Comparison of ENCODE assay signal across 2 cellular contexts in genomic region chr7:6636741-6637543, GRCh38.
TF ChIP-seq lines count a peak whose summit lies in the region.

Gene ZNF316 (plus strand): TSS chr7:6637318. CDS start chr7:6642410, 5,092 bp downstream.

TF ChIP-seq in HCT116, 20 proteins besides CTCF, POLR2A, EP300 and RAD21:
- TF ChIP-seq CEBPB (IDR thresholded peaks at IDR 0.05; ENCODE audit: low read depth) (no peak), ATF3 (IDR thresholded peaks at IDR 0.05) (no peak), EZH2 (IDR thresholded peaks at IDR 0.05) (no peak), ZFX (IDR thresholded peaks at IDR 0.05) (peak; percentile 43; the same call in 1 of the 2 replicates), SIN3A (IDR thresholded peaks at IDR 0.05; ENCODE audit: low read depth) (0 out of 2 replicates have a peak, but pooled peaks have one; percentile 41), EZH2phosphoT487 (IDR thresholded peaks at IDR 0.05; ENCODE audit: borderline replicate concordance) (no peak), FOSL1 (IDR thresholded peaks at IDR 0.05; ENCODE audit: low read depth) (no peak), CBX3 (IDR thresholded peaks at IDR 0.05; ENCODE audit: low read depth) (no peak), TCF7L2 (IDR thresholded peaks at IDR 0.05; ENCODE audit: borderline replicate concordance, extremely low read depth, insufficient read depth, insufficient read length) (no peak), REST (IDR thresholded peaks at IDR 0.05; ENCODE audit: low read depth) (no peak), POLR2AphosphoS5 (IDR thresholded peaks at IDR 0.05; ENCODE audit: low read depth, low read length) (peak; percentile 72), JUND (IDR thresholded peaks at IDR 0.05) (no peak)
TF ChIP-seq in HCT116: peak in this region for 3.

TF ChIP-seq in H1, 55 proteins besides CTCF, POLR2A, EP300 and RAD21:
- TF ChIP-seq EZH2 (IDR thresholded peaks at IDR 0.05; ENCODE audit: low read depth, low read length, severe bottlenecking) (no peak), GTF2F1 (IDR thresholded peaks at IDR 0.05; ENCODE audit: borderline replicate concordance, low read depth, low read length) (no peak), CBX5 (IDR thresholded peaks at IDR 0.05; ENCODE audit: low read depth, low read length) (no peak), CHD1 (IDR thresholded peaks at IDR 0.05; ENCODE audit: low read depth, low read length) (no peak), USF2 (IDR thresholded peaks at IDR 0.05; ENCODE audit: low read length) (0 out of 2 replicates have a peak, but pooled peaks have one; percentile 4), RBBP5 (IDR thresholded peaks at IDR 0.05; ENCODE audit: borderline replicate concordance, low read depth, low read length) (0 out of 2 replicates have a peak, but pooled peaks have one; percentile 37), POU5F1 (IDR thresholded peaks at IDR 0.05; ENCODE audit: low read depth, low read length) (no peak), CHD2 (IDR thresholded peaks at IDR 0.05; ENCODE audit: low read length) (no peak), PHF8 (conservative IDR thresholded peaks at IDR 0.05; ENCODE audit: low read depth, low read length) (peak; percentile 45), SIN3A (conservative IDR thresholded peaks at IDR 0.05 in 1 of 2, IDR thresholded peaks at IDR 0.05 in 1 of 2; ENCODE audit: low read depth in 1 of 2, low read length in 2 of 2) (no peak), EGR1 (IDR thresholded peaks at IDR 0.05; ENCODE audit: borderline replicate concordance, low read depth, low read length) (no peak), JUND (IDR thresholded peaks at IDR 0.05; ENCODE audit: low read length) (no peak), BACH1 (IDR thresholded peaks at IDR 0.05; ENCODE audit: low read length) (peak; percentile 74), GABPA (IDR thresholded peaks at IDR 0.05; ENCODE audit: borderline replicate concordance, insufficient read depth, low read length) (peak; percentile 84; the same call in 1 of the 2 replicates), KDM5A (IDR thresholded peaks at IDR 0.05; ENCODE audit: low read length) (no peak), KDM4A (IDR thresholded peaks at IDR 0.05; ENCODE audit: low read depth, low read length, severe bottlenecking) (peak; percentile 25), HDAC2 (IDR thresholded peaks at IDR 0.05; ENCODE audit: borderline replicate concordance in 1 of 2, low read depth in 2 of 2, low read length in 2 of 2) (0 out of 4 replicates have a peak, but pooled peaks of 1 of the 2 experiments have one; percentile 22)
